ENCODE assay signal across 2 cellular contexts in genomic region chr1:32335951-32336867, GRCh38.
TF ChIP-seq lines count a peak whose summit lies in the region.

Gene MARCKSL1 (minus strand): TSS chr1:32336233. CDS start chr1:32336033, 200 bp downstream.

TF ChIP-seq in HEK293, 187 proteins besides CTCF, POLR2A, EP300 and RAD21 (continued from another document and continues in another):
- TF ChIP-seq ZNF692 (tag by site-specific recombination; IDR thresholded peaks at IDR 0.05) (0 out of 2 replicates have a peak, but pooled peaks have one; percentile 61), ZBTB11 (tag by site-specific recombination; conservative IDR thresholded peaks at IDR 0.05; ENCODE audit: low read depth) (no peak), KLF1 (tag by site-specific recombination; IDR thresholded peaks at IDR 0.05) (peak; percentile 43; the same call in 1 of the 2 replicates), ZBTB7A (tag by site-specific recombination; IDR thresholded peaks at IDR 0.05; ENCODE audit: low read depth) (0 out of 2 replicates have a peak, but pooled peaks have one; percentile 35), PRDM4 (tag by site-specific recombination; IDR thresholded peaks at IDR 0.05) (no peak), ZBTB26 (tag by site-specific recombination; optimal IDR thresholded peaks at IDR 0.05) (peak; percentile 39), PRDM10 (tag by site-specific recombination; IDR thresholded peaks at IDR 0.05) (peak; percentile 61), ZNF664 (tag by site-specific recombination; IDR thresholded peaks at IDR 0.05) (no peak), SP3 (tag by site-specific recombination; IDR thresholded peaks at IDR 0.05) (peak; percentile 69)

TF ChIP-seq in GM12878, 131 proteins besides CTCF, POLR2A, EP300 and RAD21 (continued from another document and continues in another):
- TF ChIP-seq POU2F2 (IDR thresholded peaks at IDR 0.05; ENCODE audit: borderline replicate concordance, low read depth, low read length) (peak; percentile 91), JUNB (IDR thresholded peaks at IDR 0.05) (no peak), BCL3 (IDR thresholded peaks at IDR 0.05; ENCODE audit: borderline replicate concordance, insufficient read depth, low read depth, low read length, poor library complexity, severe bottlenecking) (peak; percentile 53), POLR2AphosphoS5 (IDR thresholded peaks at IDR 0.05; ENCODE audit: low read length) (peak; percentile 97), CEBPB (IDR thresholded peaks at IDR 0.05; ENCODE audit: borderline replicate concordance in 1 of 2, low read depth in 2 of 2, low read length in 2 of 2) (no peak), TCF3 (IDR thresholded peaks at IDR 0.05; ENCODE audit: borderline replicate concordance, insufficient read depth, low read depth, low read length) (peak; percentile 81; the same call in 1 of the 2 replicates), CREM (IDR thresholded peaks at IDR 0.05; ENCODE audit: low read depth) (no peak), YY1 (IDR thresholded peaks at IDR 0.05; ENCODE audit: low read depth, low read length) (peak; percentile 58; the same call in 1 of the 2 replicates), HCFC1 (IDR thresholded peaks at IDR 0.05; ENCODE audit: low read length) (no peak), E4F1 (IDR thresholded peaks at IDR 0.05; ENCODE audit: borderline replicate concordance, partially characterized antibody) (no peak), PRDM15 (CRISPR knock-in tag; IDR thresholded peaks at IDR 0.05) (no peak), NR2F1 (conservative IDR thresholded peaks at IDR 0.05) (peak; percentile 8; the same call in 1 of the 2 replicates), ZNF274 (IDR thresholded peaks at IDR 0.05; ENCODE audit: insufficient read depth, insufficient read length) (no peak), HDAC6 (IDR thresholded peaks at IDR 0.05; ENCODE audit: unreplicated experiment) (peak; percentile 91), EGR1 (IDR thresholded peaks at IDR 0.05; ENCODE audit: borderline replicate concordance in 1 of 2, low read depth in 2 of 2, low read length in 2 of 2) (peak in 1 of 2 experiments; percentile 51; a peak in 1 of 3 replicates), ASH2L (IDR thresholded peaks at IDR 0.05; ENCODE audit: borderline replicate concordance, low read depth) (no peak), ZNF687 (IDR thresholded peaks at IDR 0.05) (peak; percentile 85), DPF2 (IDR thresholded peaks at IDR 0.05) (no peak), BMI1 (IDR thresholded peaks at IDR 0.05; ENCODE audit: borderline replicate concordance) (no peak), LARP7 (IDR thresholded peaks at IDR 0.05) (peak; percentile 46; the same call in 1 of the 2 replicates), ATF2 (IDR thresholded peaks at IDR 0.05; ENCODE audit: low read length) (no peak), PML (IDR thresholded peaks at IDR 0.05; ENCODE audit: low read length) (peak; percentile 92; the same call in 1 of the 2 replicates), BCLAF1 (IDR thresholded peaks at IDR 0.05) (no peak), ZBTB11 (CRISPR knock-in tag; IDR thresholded peaks at IDR 0.05) (no peak), BHLHE40 (IDR thresholded peaks at IDR 0.05; ENCODE audit: borderline replicate concordance in 1 of 2, low read depth in 2 of 2, low read length in 1 of 2) (peak in 1 of 2 experiments; percentile 38; a peak in 1 of 4 replicates), SPI1 (IDR thresholded peaks at IDR 0.05; ENCODE audit: borderline replicate concordance, insufficient read depth, low read depth, low read length) (no peak)
